ENCODE assay signal across 14 cellular contexts in genomic region chr14:100147691-100148464, GRCh38. TPM values are rescaled to one million over a fixed set of nuclear protein-coding genes. Genes with fewer than 3 reads are reported as not detected.
DNase-seq lines count a peak whose midpoint lies in the region; ATAC-seq, FAIRE-seq and TF ChIP-seq lines count a peak whose summit lies in the region.
"Had no signal": no experiment of that assay in that cellular context is flagged by ENCODE, and none has a peak within 500 bp of the region (broad histone marks: within the 10 kb centered on the region; RNA-seq: fewer than 3 reads in every experiment).

No MANE protein-coding gene starts in this region.

- peak overlapping the region; percentile 17 for H3K27ac Mint-ChIP-seq in activated naive CD4-positive, alpha-beta T cell treated with anti-CD3 and anti-CD28 coated beads, Interleukin-2, amount 10 ng/mL, durations not matched to agents 7 days and 5 days
- peak overlapping the region; percentile 78 for H3K27ac Mint-ChIP-seq in stimulated activated effector memory CD8-positive, alpha-beta T cell treated with anti-CD3 and anti-CD28 coated beads, Interleukin-12 subunit alpha, Interleukin-12 subunit beta, amount 100 ng/mL, for 72 hours

- H3K9me3 Mint-ChIP-seq in activated naive CD4-positive, alpha-beta T cell treated with anti-CD3 and anti-CD28 coated beads, Interleukin-2, amount 10 ng/mL, durations not matched to agents 7 days and 5 days: no peaks in the 10 kb centered on the region
- H3K9me3 Mint-ChIP-seq in stimulated activated effector memory CD8-positive, alpha-beta T cell treated with anti-CD3 and anti-CD28 coated beads, Interleukin-12 subunit alpha, Interleukin-12 subunit beta, amount 100 ng/mL, for 72 hours: no peaks in the 10 kb centered on the region
- H3K9me3 Mint-ChIP-seq: activated T-cell treated with anti-CD3 and anti-CD28 coated beads, Interleukin-2, amount 50 U/mL, for 4 hours had no signal

- peaks cover 30% of the 10 kb centered on the region for H3K27me3 Mint-ChIP-seq in activated naive CD4-positive, alpha-beta T cell treated with anti-CD3 and anti-CD28 coated beads, Interleukin-2, amount 10 ng/mL, durations not matched to agents 7 days and 5 days

- FAIRE-seq in H1 (lab: Jason Lieb, UNC): no peak

- peaks cover 11% of the 10 kb centered on the region for H3K36me3 Mint-ChIP-seq in activated naive CD4-positive, alpha-beta T cell treated with anti-CD3 and anti-CD28 coated beads, Interleukin-2, amount 10 ng/mL, durations not matched to agents 7 days and 5 days
- H3K36me3 Mint-ChIP-seq in stimulated activated effector memory CD8-positive, alpha-beta T cell treated with anti-CD3 and anti-CD28 coated beads, Interleukin-12 subunit alpha, Interleukin-12 subunit beta, amount 100 ng/mL, for 72 hours: peaks cover 59% of the 10 kb centered on the region

- H3K4me3 Mint-ChIP-seq in activated naive CD4-positive, alpha-beta T cell treated with anti-CD3 and anti-CD28 coated beads, Interleukin-2, amount 10 ng/mL, durations not matched to agents 7 days and 5 days: no peak overlapping the region
- H3K4me3 Mint-ChIP-seq in stimulated activated effector memory CD8-positive, alpha-beta T cell treated with anti-CD3 and anti-CD28 coated beads, Interleukin-12 subunit alpha, Interleukin-12 subunit beta, amount 100 ng/mL, for 72 hours: peak overlapping the region; percentile 23

- no peak overlapping the region for H3K18ac ChIP-seq in H1 (ENCODE audit: extremely low read depth, low read length)

- no peak for DNase-seq in activated naive CD4-positive, alpha-beta T cell treated with anti-CD3 and anti-CD28 coated beads, Interleukin-2, amount 10 ng/mL, durations not matched to agents 7 days and 5 days
- no peak for DNase-seq in activated naive CD4-positive, alpha-beta T cell (lab: John Stamatoyannopoulos, UW)
- peak; percentile 48 to 83 for DNase-seq in NCI-H526 (lab: John Stamatoyannopoulos, UW)
- no peak for DNase-seq in H1 (ENCODE audit: low read depth in 1 of 2, low spot score in 2 of 2)
- DNase-seq in stimulated activated effector memory CD8-positive, alpha-beta T cell treated with anti-CD3 and anti-CD28 coated beads, Interleukin-12 subunit alpha, Interleukin-12 subunit beta, amount 100 ng/mL, for 72 hours (ENCODE audit: low spot score in 2 of 2): no peak
- DNase-seq in NCI-H2171 treated with DMSO at 0.1 percent for 48 hours (lab: John Stamatoyannopoulos, UW): no peak
- DNase-seq: MG63, NCI-H2081, thyroid gland had no signal

- H3K4me1 ChIP-seq in H1 (replicated peaks in 1 of 4; ENCODE audit: control insufficient read depth in 3 of 4, insufficient read depth in 4 of 4, low read length in 3 of 4): peaks cover 0 to 5% (median 0%) of the 10 kb centered on the region in 4 experiments; a peak in 1 of 7 replicates
- peaks cover 0 to 19% (median 0%) of the 10 kb centered on the region in 3 donors for H3K4me1 ChIP-seq in gastroesophageal sphincter
- H3K4me1 ChIP-seq: SJSA1 had no signal

- H2BK120ac ChIP-seq in H1 (replicated peaks; ENCODE audit: low read depth, low read length): no peak overlapping the region

- no peak overlapping the region for H2BK12ac ChIP-seq in H1 (ENCODE audit: low read depth, low read length)

- no peak overlapping the region for H4K5ac ChIP-seq in H1 (ENCODE audit: insufficient read length, low read depth, low read length)

- TF ChIP-seq POLR2A in H1 (IDR thresholded peaks at IDR 0.05; ENCODE audit: control extremely low read depth in 1 of 2, low read depth in 2 of 2, low read length in 2 of 2) (no peak), gastroesophageal sphincter (IDR thresholded peaks at IDR 0.05) (no peak)

- no peaks in the 10 kb centered on the region; a peak in 1 of 4 replicates for H3K79me2 ChIP-seq in H1 (ENCODE audit: control insufficient read depth in 1 of 2, insufficient read depth in 2 of 2, low read length in 2 of 2)

- no peaks in the 10 kb centered on the region for H3K79me1 ChIP-seq in H1 (ENCODE audit: low read depth, low read length)

- H2BK5ac ChIP-seq in H1 (ENCODE audit: low read depth, low read length): no peak overlapping the region

- H2BK20ac ChIP-seq in H1 (ENCODE audit: low read length): no peak overlapping the region

- H3K4ac ChIP-seq in H1 (replicated peaks; ENCODE audit: insufficient read length, low read depth, low read length): no peak overlapping the region

- H3K56ac ChIP-seq in H1 (replicated peaks; ENCODE audit: insufficient read length, low read depth, low read length): no peak overlapping the region

- no peak overlapping the region for H3K9ac ChIP-seq in H1 (replicated peaks in 1 of 4; ENCODE audit: extremely low read depth in 1 of 4, low read depth in 3 of 4, low read length in 3 of 4)

- no peak overlapping the region for H3K4me2 ChIP-seq in H1 (ENCODE audit: insufficient read depth in 1 of 2, low read depth in 2 of 2, low read length in 2 of 2)

- H3K14ac ChIP-seq in H1 (ENCODE audit: insufficient read length): no peak overlapping the region

- WGBS in H1 (ENCODE audit: extremely low coverage in 1 of 2, insufficient coverage in 1 of 2, insufficient read length in 1 of 2, insufficient replicate concordance in 2 of 2, low coverage in 1 of 2, low lambda C conversion rate in 2 of 2, missing lambda C conversion rate in 1 of 2), 2 experiments: 82% methylated on average over 28 of the region's 28 CpGs; no CpG with 5 or more reads in 1 of the 2 experiments
- 81% methylated on average over 3 of the region's 28 CpGs; no CpG with 5 or more reads in 1 of the 2 donors for WGBS in gastroesophageal sphincter (ENCODE audit: low coverage in 1 of 2), 2 donors

- H3K4me3 ChIP-seq in H1 (ENCODE audit: extremely low read depth in 1 of 4, insufficient read depth in 2 of 4, low read depth in 3 of 4, low read length in 4 of 4) (no peak overlapping the region), gastroesophageal sphincter (no peak overlapping the region)
- H3K4me3 ChIP-seq: lower lobe of right lung, MG63, SJSA1, thyroid gland had no signal

- 0 out of 8 replicates have a peak, but pooled peaks cover 0 to 3% (median 0%) of the 10 kb centered on the region in 4 experiments for H3K36me3 ChIP-seq in H1 (ENCODE audit: control insufficient read depth in 2 of 4, insufficient read depth in 4 of 4, low read length in 3 of 4)
- peaks cover 0 to 13% of the 10 kb centered on the region in 2 donors for H3K36me3 ChIP-seq in gastroesophageal sphincter
- H3K36me3 ChIP-seq: MG63, SJSA1, thyroid gland had no signal

- TF ChIP-seq CTCF in H1 (IDR thresholded peaks at IDR 0.05; ENCODE audit: control extremely low read depth in 1 of 3, insufficient read depth in 1 of 3, low read depth in 1 of 3, low read length in 3 of 3) (no peak), gastroesophageal sphincter (IDR thresholded peaks at IDR 0.05) (no peak)

- no peaks in the 10 kb centered on the region for H3K27me3 ChIP-seq in H1 (replicated peaks in 1 of 4; ENCODE audit: control insufficient read depth in 3 of 4, extremely low read depth in 1 of 4, insufficient read depth in 3 of 4, low read length in 3 of 4)
- peaks cover 38% of the 10 kb centered on the region for H3K27me3 ChIP-seq in gastroesophageal sphincter
- H3K27me3 ChIP-seq: MG63, SJSA1, thyroid gland had no signal

- H3K9me3 ChIP-seq in H1 (ENCODE audit: insufficient read depth in 2 of 2, low read depth in 1 of 2, low read length in 1 of 2): no peaks in the 10 kb centered on the region
- no peaks in the 10 kb centered on the region for H3K9me3 ChIP-seq in gastroesophageal sphincter
- H3K9me3 ChIP-seq: lower lobe of right lung, MG63, SJSA1, thyroid gland had no signal

- CTCF ChIA-PET in activated naive CD4-positive, alpha-beta T cell treated with anti-CD3 and anti-CD28 coated beads, Interleukin-2, amount 10 ng/mL, durations not matched to agents 7 days and 5 days (lab: Charles Lee): no interaction called here
- CTCF ChIA-PET in H1 (lab: Charles Lee; ENCODE audit: partially characterized antibody): interaction anchor here (2.0 to 22.9 kb wide), 3 partner anchors 7 to 45 kb away, joined by 5 to 307 read pairs (median 307); partner anchors contain the start of gene DEGS2

- POLR2A ChIA-PET in H1 (lab: Charles Lee; ENCODE audit: partially characterized antibody): interaction anchor here (0.7 to 2.1 kb wide), 2 partner anchors 9 to 89 kb away, joined by 3 to 4 read pairs; no protein-coding TSS in a partner anchor

- no peak overlapping the region for H2BK15ac ChIP-seq in H1 (ENCODE audit: low read length)

- H2AK5ac ChIP-seq in H1 (ENCODE audit: low read depth, low read length): peak overlapping the region; percentile 65; the same call in 1 of the 2 replicates

- no peak overlapping the region for H3K23ac ChIP-seq in H1 (ENCODE audit: insufficient read length)

- no peak for ATAC-seq in stimulated activated effector memory CD8-positive, alpha-beta T cell treated with anti-CD3 and anti-CD28 coated beads, Interleukin-12 subunit alpha, Interleukin-12 subunit beta, amount 100 ng/mL, for 72 hours
- no peak for ATAC-seq in gastroesophageal sphincter
- no peak for ATAC-seq in GM21423 (IDR thresholded peaks at IDR 0.05; ENCODE audit: unreplicated experiment)

- no peak overlapping the region for H4K91ac ChIP-seq in H1 (replicated peaks; ENCODE audit: insufficient read length, low read length)

- H2AFZ ChIP-seq in H1 (ENCODE audit: low read length): no peak overlapping the region

- peaks cover 0 to 3% of the 10 kb centered on the region in 2 experiments for H4K20me1 ChIP-seq in H1 (replicated peaks in 1 of 2; ENCODE audit: control insufficient read depth in 1 of 2, insufficient read depth in 2 of 2, low read length in 2 of 2)

- no peak overlapping the region; the same call in 1 of the 2 replicates for H4K8ac ChIP-seq in H1 (ENCODE audit: extremely low read depth, insufficient read depth, low read length)

- no peak for TF ChIP-seq RAD21 in H1 (IDR thresholded peaks at IDR 0.05 in 1 of 2, conservative IDR thresholded peaks at IDR 0.05 in 1 of 2; ENCODE audit: low read depth in 2 of 2, low read length in 2 of 2)

- no peaks in the 10 kb centered on the region for H3K23me2 ChIP-seq in H1 (ENCODE audit: low read depth, low read length)

- no peak overlapping the region for H3K27ac ChIP-seq in H1 (ENCODE audit: low read depth, low read length)
- H3K27ac ChIP-seq in gastroesophageal sphincter: no peak overlapping the region
- H3K27ac ChIP-seq: lower lobe of right lung, SJSA1, thyroid gland had no signal

- peaks cover 32% of the 10 kb centered on the region for H3K4me1 Mint-ChIP-seq in activated naive CD4-positive, alpha-beta T cell treated with anti-CD3 and anti-CD28 coated beads, Interleukin-2, amount 10 ng/mL, durations not matched to agents 7 days and 5 days
- peaks cover 30% of the 10 kb centered on the region for H3K4me1 Mint-ChIP-seq in stimulated activated effector memory CD8-positive, alpha-beta T cell treated with anti-CD3 and anti-CD28 coated beads, Interleukin-12 subunit alpha, Interleukin-12 subunit beta, amount 100 ng/mL, for 72 hours

- TF ChIP-seq EP300 in H1 (IDR thresholded peaks at IDR 0.05; ENCODE audit: borderline replicate concordance in 1 of 2, low read depth in 2 of 2, low read length in 2 of 2): no peak
- no peak for TF ChIP-seq EP300 in gastroesophageal sphincter (IDR thresholded peaks at IDR 0.05)

RNA-seq across cellular contexts. Expression of gene DEGS2, which starts 11.6 kb away (rescaled TPM):
- 0.61 and 0.94 TPM in 2 replicates for total RNA-seq in H1 (2021; fragmentation: NEBNext Ultra II Directional; extraction: Animal tissue kit (Norgen Biotek cat#: 25700))
- 0.60 and 0.82 TPM in 2 replicates for polyA plus RNA-seq in H1 (2011; rRNA removed)
- 0.37 TPM for polyA plus RNA-seq in H1 (2011; cell fraction: cytosol; rRNA removed)
- polyA plus RNA-seq in H1 (2011; cell fraction: nucleus; rRNA removed): 1.0 TPM
- polyA plus RNA-seq in H1 (2012, experiment 1 of 2): 0.39 to 1.5 TPM (median 0.71 TPM) in 4 replicates
- polyA plus RNA-seq in H1 (2012, experiment 2 of 2): 1.3 TPM
- 0.61 TPM for polyA plus RNA-seq in H1 (2013, experiment 1 of 2)
- polyA plus RNA-seq in H1 (2013, experiment 2 of 2): 0.55 TPM
- 0.07 and 0.19 TPM in 2 replicates for polyA minus RNA-seq in H1 (2011; rRNA and poly(A)+ RNA removed)
- not detected for polyA minus RNA-seq in H1 (2011; cell fraction: cytosol; rRNA and poly(A)+ RNA removed)
- polyA minus RNA-seq in H1 (2011; cell fraction: nucleus; rRNA and poly(A)+ RNA removed): 1.5 TPM
- total RNA-seq in gastroesophageal sphincter: under 1 TPM; 0.16 to 0.94 (median 0.68) TPM
- total RNA-seq: SJSA1 had no signal

Comparison
In these comparisons a context has a peak if more than half of its experiments do, and no peak if none do; other contexts are left out.
1. DNase-seq: peak in NCI-H526 (2 of 2); none in activated naive CD4-positive, alpha-beta T cell treated with anti-CD3 and anti-CD28 coated beads, Interleukin-2, amount 10 ng/mL, durations not matched to agents 7 days and 5 days (single experiment), activated naive CD4-positive, alpha-beta T cell (0 of 4), H1 (0 of 2), stimulated activated effector memory CD8-positive, alpha-beta T cell treated with anti-CD3 and anti-CD28 coated beads, Interleukin-12 subunit alpha, Interleukin-12 subunit beta, amount 100 ng/mL, for 72 hours (0 of 2) and NCI-H2171 treated with DMSO at 0.1 percent for 48 hours (single experiment).